3 cellular contexts compared by ENCODE assay signal in the genomic region with DNA sequence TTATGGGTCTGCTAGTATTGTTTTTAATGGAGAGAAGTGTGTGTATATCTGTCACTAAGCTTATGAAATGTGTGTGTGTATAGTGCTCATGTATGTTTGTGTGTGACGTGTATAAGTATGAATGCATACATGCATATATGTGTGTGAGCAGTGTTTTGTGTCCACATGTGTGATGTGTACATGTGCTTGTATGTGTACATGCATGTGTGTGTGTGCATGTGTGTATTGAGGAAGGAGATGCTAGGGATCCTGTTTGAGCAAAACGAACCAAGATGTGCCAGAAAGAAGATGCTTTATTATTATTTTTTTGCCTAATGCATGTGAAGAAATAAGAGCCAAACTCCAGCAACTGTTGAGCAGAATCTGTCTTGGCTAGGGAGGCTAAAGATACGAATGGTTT.
TF ChIP-seq lines count a peak whose summit lies in the region.

No MANE protein-coding gene starts in this region.

TF ChIP-seq in HepG2, 621 proteins besides CTCF, POLR2A, EP300 and RAD21 (continues in another document):
- no peak for TF ChIP-seq EZH2 (conservative IDR thresholded peaks at IDR 0.05; ENCODE audit: low read depth, low read length)
- no peak for TF ChIP-seq TOPORS (CRISPR knock-in tag; IDR thresholded peaks at IDR 0.05)
- no peak for TF ChIP-seq KLF9 (CRISPR knock-in tag; IDR thresholded peaks at IDR 0.05; ENCODE audit: low read depth)
- TF ChIP-seq, protein P1, sequence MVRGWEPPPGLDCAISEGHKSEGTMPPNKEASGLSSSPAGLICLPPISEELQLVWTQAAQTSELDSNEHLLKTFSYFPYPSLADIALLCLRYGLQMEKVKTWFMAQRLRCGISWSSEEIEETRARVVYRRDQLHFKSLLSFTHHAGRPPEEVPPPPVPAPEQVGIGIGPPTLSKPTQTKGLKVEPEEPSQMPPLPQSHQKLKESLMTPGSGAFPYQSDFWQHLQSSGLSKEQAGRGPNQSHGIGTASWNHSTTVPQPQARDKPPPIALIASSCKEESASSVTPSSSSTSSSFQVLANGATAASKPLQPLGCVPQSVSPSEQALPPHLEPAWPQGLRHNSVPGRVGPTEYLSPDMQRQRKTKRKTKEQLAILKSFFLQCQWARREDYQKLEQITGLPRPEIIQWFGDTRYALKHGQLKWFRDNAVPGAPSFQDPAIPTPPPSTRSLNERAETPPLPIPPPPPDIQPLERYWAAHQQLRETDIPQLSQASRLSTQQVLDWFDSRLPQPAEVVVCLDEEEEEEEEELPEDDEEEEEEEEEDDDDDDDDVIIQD (CRISPR knock-in tag; IDR thresholded peaks at IDR 0.05; ENCODE audit: low read depth), result no peak
- no peak for TF ChIP-seq ZFP36L2 (CRISPR knock-in tag; IDR thresholded peaks at IDR 0.05)
- peak; percentile 47; the same call in 1 of the 2 replicates for TF ChIP-seq CREB1 (IDR thresholded peaks at IDR 0.05)
- TF ChIP-seq CREB1 (CRISPR knock-in tag; IDR thresholded peaks at IDR 0.05), result no peak
- no peak for TF ChIP-seq ETV6 (CRISPR knock-in tag; conservative IDR thresholded peaks at IDR 0.05)
- TF ChIP-seq, protein P2, sequence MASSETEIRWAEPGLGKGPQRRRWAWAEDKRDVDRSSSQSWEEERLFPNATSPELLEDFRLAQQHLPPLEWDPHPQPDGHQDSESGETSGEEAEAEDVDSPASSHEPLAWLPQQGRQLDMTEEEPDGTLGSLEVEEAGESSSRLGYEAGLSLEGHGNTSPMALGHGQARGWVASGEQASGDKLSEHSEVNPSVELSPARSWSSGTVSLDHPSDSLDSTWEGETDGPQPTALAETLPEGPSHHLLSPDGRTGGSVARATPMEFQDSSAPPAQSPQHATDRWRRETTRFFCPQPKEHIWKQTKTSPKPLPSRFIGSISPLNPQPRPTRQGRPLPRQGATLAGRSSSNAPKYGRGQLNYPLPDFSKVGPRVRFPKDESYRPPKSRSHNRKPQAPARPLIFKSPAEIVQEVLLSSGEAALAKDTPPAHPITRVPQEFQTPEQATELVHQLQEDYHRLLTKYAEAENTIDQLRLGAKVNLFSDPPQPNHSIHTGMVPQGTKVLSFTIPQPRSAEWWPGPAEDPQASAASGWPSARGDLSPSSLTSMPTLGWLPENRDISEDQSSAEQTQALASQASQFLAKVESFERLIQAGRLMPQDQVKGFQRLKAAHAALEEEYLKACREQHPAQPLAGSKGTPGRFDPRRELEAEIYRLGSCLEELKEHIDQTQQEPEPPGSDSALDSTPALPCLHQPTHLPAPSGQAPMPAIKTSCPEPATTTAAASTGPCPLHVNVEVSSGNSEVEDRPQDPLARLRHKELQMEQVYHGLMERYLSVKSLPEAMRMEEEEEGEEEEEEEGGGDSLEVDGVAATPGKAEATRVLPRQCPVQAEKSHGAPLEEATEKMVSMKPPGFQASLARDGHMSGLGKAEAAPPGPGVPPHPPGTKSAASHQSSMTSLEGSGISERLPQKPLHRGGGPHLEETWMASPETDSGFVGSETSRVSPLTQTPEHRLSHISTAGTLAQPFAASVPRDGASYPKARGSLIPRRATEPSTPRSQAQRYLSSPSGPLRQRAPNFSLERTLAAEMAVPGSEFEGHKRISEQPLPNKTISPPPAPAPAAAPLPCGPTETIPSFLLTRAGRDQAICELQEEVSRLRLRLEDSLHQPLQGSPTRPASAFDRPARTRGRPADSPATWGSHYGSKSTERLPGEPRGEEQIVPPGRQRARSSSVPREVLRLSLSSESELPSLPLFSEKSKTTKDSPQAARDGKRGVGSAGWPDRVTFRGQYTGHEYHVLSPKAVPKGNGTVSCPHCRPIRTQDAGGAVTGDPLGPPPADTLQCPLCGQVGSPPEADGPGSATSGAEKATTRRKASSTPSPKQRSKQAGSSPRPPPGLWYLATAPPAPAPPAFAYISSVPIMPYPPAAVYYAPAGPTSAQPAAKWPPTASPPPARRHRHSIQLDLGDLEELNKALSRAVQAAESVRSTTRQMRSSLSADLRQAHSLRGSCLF (CRISPR knock-in tag; IDR thresholded peaks at IDR 0.05; ENCODE audit: borderline replicate concordance), result no peak

TF ChIP-seq in endothelial cell of umbilical vein, 7 proteins besides CTCF, POLR2A, EP300 and RAD21:
- TF ChIP-seq GATA2 (IDR thresholded peaks at IDR 0.05; ENCODE audit: insufficient read depth, insufficient read length, low read depth, low read length) (no peak), MYC (IDR thresholded peaks at IDR 0.05; ENCODE audit: low read depth, low read length) (no peak), JUN (IDR thresholded peaks at IDR 0.05; ENCODE audit: borderline replicate concordance, insufficient read depth, insufficient read length, low read depth) (no peak), FOS (IDR thresholded peaks at IDR 0.05; ENCODE audit: borderline replicate concordance, insufficient read depth, low read length) (no peak)
- TF ChIP-seq, protein P3, sequence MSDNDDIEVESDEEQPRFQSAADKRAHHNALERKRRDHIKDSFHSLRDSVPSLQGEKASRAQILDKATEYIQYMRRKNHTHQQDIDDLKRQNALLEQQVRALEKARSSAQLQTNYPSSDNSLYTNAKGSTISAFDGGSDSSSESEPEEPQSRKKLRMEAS (IDR thresholded peaks at IDR 0.05; ENCODE audit: insufficient read depth, insufficient read length), result peak; percentile 4
TF ChIP-seq in endothelial cell of umbilical vein: peak in this region for 1.

TF ChIP-seq in neural cell, 6 proteins besides CTCF, POLR2A, EP300 and RAD21 (continued from another document):
- TF ChIP-seq EZH2 (IDR thresholded peaks at IDR 0.05; ENCODE audit: borderline replicate concordance, insufficient read depth, low read length, poor library complexity, severe bottlenecking), result no peak
- TF ChIP-seq SMC3 (conservative IDR thresholded peaks at IDR 0.05; ENCODE audit: poor library complexity), result no peak
- TF ChIP-seq, protein P4, sequence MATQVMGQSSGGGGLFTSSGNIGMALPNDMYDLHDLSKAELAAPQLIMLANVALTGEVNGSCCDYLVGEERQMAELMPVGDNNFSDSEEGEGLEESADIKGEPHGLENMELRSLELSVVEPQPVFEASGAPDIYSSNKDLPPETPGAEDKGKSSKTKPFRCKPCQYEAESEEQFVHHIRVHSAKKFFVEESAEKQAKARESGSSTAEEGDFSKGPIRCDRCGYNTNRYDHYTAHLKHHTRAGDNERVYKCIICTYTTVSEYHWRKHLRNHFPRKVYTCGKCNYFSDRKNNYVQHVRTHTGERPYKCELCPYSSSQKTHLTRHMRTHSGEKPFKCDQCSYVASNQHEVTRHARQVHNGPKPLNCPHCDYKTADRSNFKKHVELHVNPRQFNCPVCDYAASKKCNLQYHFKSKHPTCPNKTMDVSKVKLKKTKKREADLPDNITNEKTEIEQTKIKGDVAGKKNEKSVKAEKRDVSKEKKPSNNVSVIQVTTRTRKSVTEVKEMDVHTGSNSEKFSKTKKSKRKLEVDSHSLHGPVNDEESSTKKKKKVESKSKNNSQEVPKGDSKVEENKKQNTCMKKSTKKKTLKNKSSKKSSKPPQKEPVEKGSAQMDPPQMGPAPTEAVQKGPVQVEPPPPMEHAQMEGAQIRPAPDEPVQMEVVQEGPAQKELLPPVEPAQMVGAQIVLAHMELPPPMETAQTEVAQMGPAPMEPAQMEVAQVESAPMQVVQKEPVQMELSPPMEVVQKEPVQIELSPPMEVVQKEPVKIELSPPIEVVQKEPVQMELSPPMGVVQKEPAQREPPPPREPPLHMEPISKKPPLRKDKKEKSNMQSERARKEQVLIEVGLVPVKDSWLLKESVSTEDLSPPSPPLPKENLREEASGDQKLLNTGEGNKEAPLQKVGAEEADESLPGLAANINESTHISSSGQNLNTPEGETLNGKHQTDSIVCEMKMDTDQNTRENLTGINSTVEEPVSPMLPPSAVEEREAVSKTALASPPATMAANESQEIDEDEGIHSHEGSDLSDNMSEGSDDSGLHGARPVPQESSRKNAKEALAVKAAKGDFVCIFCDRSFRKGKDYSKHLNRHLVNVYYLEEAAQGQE (IDR thresholded peaks at IDR 0.05; ENCODE audit: borderline replicate concordance), result no peak
- TF ChIP-seq POLR2AphosphoS5 (IDR thresholded peaks at IDR 0.05), result no peak
- TF ChIP-seq TAF1 (IDR thresholded peaks at IDR 0.05; ENCODE audit: low read depth), result no peak
TF ChIP-seq in neural cell: peak in this region for 0.
